In the genomic region with DNA sequence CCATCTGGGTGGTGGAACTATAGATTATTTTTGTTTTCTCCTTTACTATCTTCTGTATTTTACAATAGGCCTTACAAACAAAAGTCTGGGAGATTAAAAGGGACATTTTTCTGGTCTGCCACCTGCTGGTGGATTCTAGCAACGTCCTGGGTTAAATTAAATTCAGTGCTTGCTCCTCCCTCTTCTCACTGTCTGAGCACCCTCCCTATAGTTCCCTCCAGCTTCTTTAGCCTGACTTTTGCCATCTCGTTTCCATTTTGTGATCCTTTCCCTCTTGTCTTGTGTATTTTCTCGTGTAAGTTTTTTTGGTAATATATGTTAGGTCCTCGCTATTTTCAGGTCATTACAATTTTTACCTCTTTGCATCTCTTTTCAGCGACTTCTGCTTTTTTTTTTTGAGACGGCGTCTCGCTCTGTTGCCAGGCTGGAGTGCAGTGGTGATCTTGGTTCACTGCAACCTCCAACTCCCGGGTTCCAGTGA, we compare ENCODE assay signal across 8 cellular contexts. TPM values are rescaled to one million over a fixed set of nuclear protein-coding genes. Genes with fewer than 3 reads are reported as not detected.
DNase-seq lines count a peak whose midpoint lies in the region; ATAC-seq, FAIRE-seq and TF ChIP-seq lines count a peak whose summit lies in the region.

No MANE protein-coding gene starts in this region.

- POLR2A ChIA-PET in A549 (lab: Yijun Ruan, JAX) = interaction anchor here (0.7 to 2.4 kb wide), 3 partner anchors 15 to 60 kb away, joined by 3 to 18 read pairs (median 4); a partner anchor contains a TSS

- no peaks in the 10 kb centered on the region for H3K27me3 ChIP-seq in right lobe of liver

- H3K9me3 ChIP-seq in A549 (0 out of 3 replicates have a peak, but pooled peaks cover 3% of the 10 kb centered on the region), right lobe of liver (no peaks in the 10 kb centered on the region)

- 49% methylated on average over 9 of the region's 9 CpGs for WGBS in A549 (ENCODE audit: missing lambda C conversion rate)
- 24% methylated on average over 9 of the region's 9 CpGs for WGBS in right lobe of liver (ENCODE audit: insufficient coverage, low coverage, low lambda C conversion rate, missing lambda C conversion rate)

- peak; percentile 81 for TF ChIP-seq CTCF in A549 (IDR thresholded peaks at IDR 0.05)
- TF ChIP-seq CTCF in choroid plexus epithelial cell (conservative IDR thresholded peaks at IDR 0.05; ENCODE audit: low read depth, low read length) = peak; percentile 77
- TF ChIP-seq CTCF in right lobe of liver (IDR thresholded peaks at IDR 0.05) = peak; percentile 74 to 79 (median 76)

- DNase-seq in A549 (ENCODE audit: low read depth in 1 of 2, low spot score in 1 of 2) (peak; percentile 71 to 82), NCI-H226 (peak; percentile 18), choroid plexus epithelial cell (ENCODE audit: low read depth) (peak; percentile 85), right lobe of liver (peak in 1 of 3 donors; percentile 64)
- DNase-seq in activated CD4-positive, CD25-positive, alpha-beta regulatory T cell treated with anti-CD3 and anti-CD28 coated beads, Interleukin-2, amount 50 U/mL, for 72 hours = peak; percentile 64
- DNase-seq in stimulated activated CD8-positive, alpha-beta memory T cell treated with anti-CD3 and anti-CD28 coated beads, Interleukin-12 subunit alpha, Interleukin-12 subunit beta, amount 100 ng/mL, for 1 hour (ENCODE audit: low read depth) = peak; percentile 51

- no peaks in the 10 kb centered on the region for H3K4me1 ChIP-seq in A549
- H3K4me1 ChIP-seq in right lobe of liver = no peaks in the 10 kb centered on the region

- H3K4me2 ChIP-seq in A549 = no peak overlapping the region

- intact Hi-C loops in right lobe of liver (cut with DNase I) = loop anchor here in 1 of 2 donors (10.0 kb wide), 1 partner anchor 179 kb away; no protein-coding TSS in a partner anchor

- TF ChIP-seq EP300 in A549 (IDR thresholded peaks at IDR 0.05) = no peak

- H3K4me3 ChIP-seq in A549 = no peak overlapping the region
- H3K4me3 ChIP-seq in choroid plexus epithelial cell (ENCODE audit: low read depth, low read length) = no peak overlapping the region
- no peak overlapping the region for H3K4me3 ChIP-seq in right lobe of liver

- TF ChIP-seq POLR2A in A549 (IDR thresholded peaks at IDR 0.05; ENCODE audit: low read length) = no peak
- no peak for TF ChIP-seq POLR2A in right lobe of liver (IDR thresholded peaks at IDR 0.05)

- peak; percentile 57 to 65 for TF ChIP-seq RAD21 in A549 (conservative IDR thresholded peaks at IDR 0.05 in 1 of 2, IDR thresholded peaks at IDR 0.05 in 1 of 2)

- H3K27ac ChIP-seq in A549 (no peak overlapping the region), right lobe of liver (no peak overlapping the region)

- H3K36me3 ChIP-seq in right lobe of liver = peaks cover 0 to 20% (median 11%) of the 10 kb centered on the region in 4 donors

- peak; percentile 86 to 92 for ATAC-seq in A549
- peak; percentile 75 for ATAC-seq in GM18499 (IDR thresholded peaks at IDR 0.05; ENCODE audit: insufficient read depth, unreplicated experiment)
- ATAC-seq in HG02943 (IDR thresholded peaks at IDR 0.05; ENCODE audit: low read depth, unreplicated experiment) = peak; percentile 85
- ATAC-seq in right lobe of liver = peak; percentile 94 to 99 (median 97)

- CTCF ChIA-PET in A549 (lab: Yijun Ruan, JAX) = interaction anchor here (0.6 to 2.9 kb wide), 22 partner anchors 10 to 641 kb away, joined by 3 to 20 read pairs (median 4); a partner anchor contains a TSS

- no peak for FAIRE-seq in A549 (lab: Jason Lieb, UNC)

TF ChIP-seq in A549, 52 proteins besides CTCF, POLR2A, EP300 and RAD21:
- TF ChIP-seq ZFP36 (IDR thresholded peaks at IDR 0.05; ENCODE audit: borderline replicate concordance, partially characterized antibody) (no peak), SMC3 (IDR thresholded peaks at IDR 0.05) (peak; percentile 82)
TF ChIP-seq in A549: peak in this region for 1.

RNA-seq across cellular contexts. Expression of a gene that starts 16.1 kb away (rescaled TPM):
- polyA plus RNA-seq in A549 (2011; rRNA removed) (8.9 and 13.1 TPM in 2 replicates), A549 (2017; fragmentation: RNase III; extraction: RNeasy Plus Mini Kit Qiagen cat#74134 plus additional on column Dnase treatment) (7.3 to 7.8 TPM (median 7.5 TPM) in 3 replicates)
- polyA plus RNA-seq in A549 (2012; cell fraction: cytosol; rRNA removed) = 11.9 and 12.6 TPM in 2 replicates
- 13.5 and 22.0 TPM in 2 replicates for polyA plus RNA-seq in A549 (2012; cell fraction: nucleus; rRNA removed)
- 23.1 and 33.5 TPM in 2 replicates for polyA minus RNA-seq in A549 (2011; rRNA and poly(A)+ RNA removed)
- 1 to 10 TPM; 1.8 to 6.1 (median 4.1) TPM for total RNA-seq in right lobe of liver

RNA-seq across cellular contexts. Expression of a gene that starts 16.5 kb away (rescaled TPM):
- polyA plus RNA-seq in A549 (2011; rRNA removed) = 56.5 and 69.8 TPM in 2 replicates
- 44.3 and 51.8 TPM in 2 replicates for polyA plus RNA-seq in A549 (2012; cell fraction: cytosol; rRNA removed)
- polyA plus RNA-seq in A549 (2012; cell fraction: nucleus; rRNA removed) = 70.4 and 72.8 TPM in 2 replicates
- polyA plus RNA-seq in A549 (2017; fragmentation: RNase III; extraction: RNeasy Plus Mini Kit Qiagen cat#74134 plus additional on column Dnase treatment) = 42.1 to 46.0 TPM (median 43.9 TPM) in 3 replicates
- polyA minus RNA-seq in A549 (2011; rRNA and poly(A)+ RNA removed) = 114 and 150 TPM in 2 replicates
- 10 to 100 TPM; 30.8 to 38.6 (median 35.8) TPM for total RNA-seq in right lobe of liver
